In the genomic region with DNA sequence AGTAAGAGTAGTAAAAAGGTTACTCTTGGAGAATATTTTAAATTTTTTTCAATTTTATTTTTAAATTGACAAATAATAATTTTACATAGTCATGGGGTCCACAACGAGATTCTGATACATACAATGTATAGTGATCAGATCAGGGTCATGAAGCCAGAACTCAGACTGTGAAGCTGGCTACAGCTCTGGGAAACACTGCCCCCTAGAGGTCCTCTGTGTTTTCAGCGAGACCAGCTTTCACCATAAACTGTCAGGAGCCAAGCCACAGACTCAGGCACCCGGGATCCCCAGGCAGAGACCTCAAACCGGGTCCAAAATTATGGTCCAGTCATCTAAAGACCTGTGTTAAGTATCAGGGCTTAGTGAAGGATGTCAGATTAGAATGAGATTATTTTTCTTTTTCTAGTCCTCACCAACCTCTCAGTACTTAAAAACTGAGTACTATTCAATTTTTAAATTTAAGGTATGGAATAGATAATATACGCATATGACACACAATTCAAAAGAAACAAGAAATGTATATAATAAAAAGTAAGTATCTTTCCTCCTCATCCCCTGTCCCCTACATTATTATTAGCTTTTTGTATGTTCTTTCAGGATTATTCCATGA, we compare ENCODE assay signal across 10 cellular contexts.
DNase-seq lines count a peak whose midpoint lies in the region; ATAC-seq, FAIRE-seq and TF ChIP-seq lines count a peak whose summit lies in the region.
"Had no signal": no experiment of that assay in that cellular context is flagged by ENCODE, and none has a peak within 500 bp of the region (broad histone marks: within the 10 kb centered on the region; RNA-seq: fewer than 3 reads in every experiment).

No MANE protein-coding gene starts in this region.

- H3K9ac ChIP-seq in SK-N-SH: no peak overlapping the region

- H3K9me3 ChIP-seq in SK-N-SH (no peaks in the 10 kb centered on the region), pancreas (no peaks in the 10 kb centered on the region)
- H3K9me3 ChIP-seq: thoracic aorta had no signal

- H3K4me3 ChIP-seq in SK-N-SH (ENCODE audit: low read depth in 2 of 2, low read length in 1 of 2) (no peak overlapping the region; a peak in 1 of 4 replicates), epithelial cell of proximal tubule (ENCODE audit: low read depth, low read length) (no peak overlapping the region), pancreas (no peak overlapping the region)
- H3K4me3 ChIP-seq: thoracic aorta had no signal

- TF ChIP-seq EP300 in SK-N-SH (IDR thresholded peaks at IDR 0.05; ENCODE audit: borderline replicate concordance in 1 of 2, low read depth in 1 of 2, low read length in 1 of 2): no peak

- H2AFZ ChIP-seq in SK-N-SH (ENCODE audit: low read depth): no peak overlapping the region

- no peaks in the 10 kb centered on the region for H3K79me2 ChIP-seq in SK-N-SH (ENCODE audit: insufficient read depth)

- no peak overlapping the region for H3K27ac ChIP-seq in SK-N-SH (ENCODE audit: low read depth in 2 of 2, low read length in 1 of 2)
- H3K27ac ChIP-seq in pancreas: no peak overlapping the region
- H3K27ac ChIP-seq: thoracic aorta had no signal

- no peak for ATAC-seq in activated CD4-positive, CD25-positive, alpha-beta regulatory T cell treated with anti-CD3 and anti-CD28 coated beads, Interleukin-2, amount 50 U/mL, for 24 hours
- ATAC-seq in GM21717 (IDR thresholded peaks at IDR 0.05; ENCODE audit: unreplicated experiment): peak; percentile 87
- ATAC-seq in pancreas: peak in 3 of 4 donors; percentile 44 to 65 (median 56)

- CTCF ChIA-PET in SK-N-SH (lab: Yijun Ruan, JAX): interaction anchor here (0.6 to 1.4 kb wide), 7 partner anchors 9 to 86 kb away, joined by 3 to 6 read pairs (median 3); no protein-coding TSS in a partner anchor

- H3K4me1 ChIP-seq in SK-N-SH (ENCODE audit: control insufficient read depth in 1 of 2, insufficient read depth in 2 of 2, low read depth in 1 of 2, low read length in 1 of 2): no peaks in the 10 kb centered on the region
- no peaks in the 10 kb centered on the region for H3K4me1 ChIP-seq in pancreas

- no peaks in the 10 kb centered on the region for H3K36me3 ChIP-seq in SK-N-SH (replicated peaks in 1 of 2; ENCODE audit: control insufficient read depth in 1 of 2, insufficient read depth in 2 of 2, low read length in 1 of 2)
- no peaks in the 10 kb centered on the region for H3K36me3 ChIP-seq in pancreas
- H3K36me3 ChIP-seq: thoracic aorta had no signal

- intact Hi-C loops in pancreas (cut with DNase I) (no loop called here), posterior vena cava (cut with DNase I) (no loop called here)

- DNase-seq in activated CD4-positive, CD25-positive, alpha-beta regulatory T cell treated with anti-CD3 and anti-CD28 coated beads, Interleukin-2, amount 50 U/mL, for 72 hours: peak; percentile 29
- DNase-seq in SK-N-SH: peak; percentile 20
- DNase-seq in epithelial cell of proximal tubule (ENCODE audit: low read depth): no peak
- peak in 4 of 6 donors; percentile 2 to 57 (median 40) for DNase-seq in pancreas
- DNase-seq in posterior vena cava (ENCODE audit: low spot score): no peak

- TF ChIP-seq RAD21 in SK-N-SH (IDR thresholded peaks at IDR 0.05; ENCODE audit: low read length): peak; percentile 53

- WGBS in SK-N-SH (ENCODE audit: low lambda C conversion rate): 14% methylated on average over 5 of the region's 5 CpGs
- 18 to 24% methylated on average over 5 of the region's 5 CpGs for WGBS in pancreas, 2 donors

- FAIRE-seq in pancreas (lab: Jason Lieb, UNC): peak; percentile 26
- FAIRE-seq: colon had no signal

- H3K4me2 ChIP-seq in SK-N-SH: no peak overlapping the region

- H4K20me1 ChIP-seq in SK-N-SH (ENCODE audit: insufficient read depth): no peaks in the 10 kb centered on the region

- POLR2A ChIA-PET in SK-N-SH (lab: Yijun Ruan, JAX): no interaction called here

- H3K27me3 ChIP-seq in SK-N-SH (ENCODE audit: insufficient read depth) (no peaks in the 10 kb centered on the region), pancreas (no peaks in the 10 kb centered on the region)

- H3F3A ChIP-seq in SK-N-SH (replicated peaks; ENCODE audit: insufficient read depth): no peaks in the 10 kb centered on the region

- H3K9me2 ChIP-seq in SK-N-SH: no peaks in the 10 kb centered on the region

- TF ChIP-seq CTCF in LNCAP (IDR thresholded peaks at IDR 0.05) (peak; percentile 89), SK-N-SH (IDR thresholded peaks at IDR 0.05) (peak; percentile 64), epithelial cell of proximal tubule (conservative IDR thresholded peaks at IDR 0.05; ENCODE audit: low read depth, low read length) (peak; percentile 93), pancreas (IDR thresholded peaks at IDR 0.05) (peak; percentile 27 to 39 (median 33))

TF ChIP-seq in SK-N-SH, 30 proteins besides CTCF, POLR2A, EP300 and RAD21:
- TF ChIP-seq SMC3 (IDR thresholded peaks at IDR 0.05; ENCODE audit: low read depth, low read length): peak; percentile 31
- TF ChIP-seq, protein P1, sequence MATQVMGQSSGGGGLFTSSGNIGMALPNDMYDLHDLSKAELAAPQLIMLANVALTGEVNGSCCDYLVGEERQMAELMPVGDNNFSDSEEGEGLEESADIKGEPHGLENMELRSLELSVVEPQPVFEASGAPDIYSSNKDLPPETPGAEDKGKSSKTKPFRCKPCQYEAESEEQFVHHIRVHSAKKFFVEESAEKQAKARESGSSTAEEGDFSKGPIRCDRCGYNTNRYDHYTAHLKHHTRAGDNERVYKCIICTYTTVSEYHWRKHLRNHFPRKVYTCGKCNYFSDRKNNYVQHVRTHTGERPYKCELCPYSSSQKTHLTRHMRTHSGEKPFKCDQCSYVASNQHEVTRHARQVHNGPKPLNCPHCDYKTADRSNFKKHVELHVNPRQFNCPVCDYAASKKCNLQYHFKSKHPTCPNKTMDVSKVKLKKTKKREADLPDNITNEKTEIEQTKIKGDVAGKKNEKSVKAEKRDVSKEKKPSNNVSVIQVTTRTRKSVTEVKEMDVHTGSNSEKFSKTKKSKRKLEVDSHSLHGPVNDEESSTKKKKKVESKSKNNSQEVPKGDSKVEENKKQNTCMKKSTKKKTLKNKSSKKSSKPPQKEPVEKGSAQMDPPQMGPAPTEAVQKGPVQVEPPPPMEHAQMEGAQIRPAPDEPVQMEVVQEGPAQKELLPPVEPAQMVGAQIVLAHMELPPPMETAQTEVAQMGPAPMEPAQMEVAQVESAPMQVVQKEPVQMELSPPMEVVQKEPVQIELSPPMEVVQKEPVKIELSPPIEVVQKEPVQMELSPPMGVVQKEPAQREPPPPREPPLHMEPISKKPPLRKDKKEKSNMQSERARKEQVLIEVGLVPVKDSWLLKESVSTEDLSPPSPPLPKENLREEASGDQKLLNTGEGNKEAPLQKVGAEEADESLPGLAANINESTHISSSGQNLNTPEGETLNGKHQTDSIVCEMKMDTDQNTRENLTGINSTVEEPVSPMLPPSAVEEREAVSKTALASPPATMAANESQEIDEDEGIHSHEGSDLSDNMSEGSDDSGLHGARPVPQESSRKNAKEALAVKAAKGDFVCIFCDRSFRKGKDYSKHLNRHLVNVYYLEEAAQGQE (IDR thresholded peaks at IDR 0.05; ENCODE audit: low read depth, low read length): no peak
- TF ChIP-seq SIN3A (IDR thresholded peaks at IDR 0.05; ENCODE audit: borderline replicate concordance, low read depth, low read length): no peak
- no peak for TF ChIP-seq CHD2 (IDR thresholded peaks at IDR 0.05; ENCODE audit: low read length, partially characterized antibody)

Comparison
In these comparisons a context has a peak if more than half of its experiments do, and no peak if none do; other contexts are left out.
1. DNase-seq: peak in activated CD4-positive, CD25-positive, alpha-beta regulatory T cell treated with anti-CD3 and anti-CD28 coated beads, Interleukin-2, amount 50 U/mL, for 72 hours (single experiment), SK-N-SH (single experiment) and pancreas (4 of 6); none in epithelial cell of proximal tubule (single experiment) and posterior vena cava (single experiment).
2. ATAC-seq: peak in GM21717 (single experiment) and pancreas (3 of 4); none in activated CD4-positive, CD25-positive, alpha-beta regulatory T cell treated with anti-CD3 and anti-CD28 coated beads, Interleukin-2, amount 50 U/mL, for 24 hours (0 of 2).
3. CTCF ChIP-seq: peak in every context shown above with its lines; median percentile 93 in epithelial cell of proximal tubule; 89 in LNCAP; 64 in SK-N-SH; 33 in pancreas.